23 cellular contexts compared by ENCODE assay signal in the genomic region with DNA sequence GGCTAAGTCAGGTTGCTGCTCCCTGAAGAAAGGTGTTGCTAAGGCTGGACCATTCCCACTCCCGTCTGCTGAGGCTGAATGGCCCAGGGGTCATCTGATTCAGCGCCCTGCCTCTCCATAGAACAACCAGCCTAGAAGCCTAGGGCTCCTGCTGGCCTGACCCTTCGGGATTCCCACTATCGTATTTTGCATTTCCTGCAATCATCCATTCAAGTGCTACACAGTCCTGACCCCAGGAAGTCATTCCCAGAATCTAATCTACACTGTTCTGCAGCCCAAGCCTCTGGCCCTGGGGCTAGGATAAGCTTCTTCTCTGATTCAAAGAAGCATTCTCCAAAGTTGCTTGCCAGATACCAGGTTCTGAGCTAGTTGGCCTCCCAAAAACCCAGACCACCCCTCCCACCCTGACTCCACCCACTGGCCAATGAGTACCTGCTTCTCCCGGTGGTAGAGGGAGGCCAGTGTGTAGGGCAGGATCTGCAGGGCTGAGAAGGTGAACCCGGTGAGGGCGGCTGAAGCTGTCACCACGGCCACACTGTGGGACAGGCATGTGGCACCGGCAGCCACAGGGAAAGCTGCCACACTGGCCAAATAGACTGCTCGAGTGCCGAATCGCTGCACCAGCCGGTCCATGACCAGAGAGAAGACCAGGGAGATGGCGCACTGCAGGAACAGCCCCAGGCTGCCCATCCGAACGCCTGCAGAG. TPM values are rescaled to one million over a fixed set of nuclear protein-coding genes. Genes with fewer than 3 reads are reported as not detected.
DNase-seq lines count a peak whose midpoint lies in the region; ATAC-seq, FAIRE-seq and TF ChIP-seq lines count a peak whose summit lies in the region.
"Had no signal": no experiment of that assay in that cellular context is flagged by ENCODE, and none has a peak within 500 bp of the region (broad histone marks: within the 10 kb centered on the region; RNA-seq: fewer than 3 reads in every experiment).

No MANE protein-coding gene starts in this region.

- peaks cover 12 to 81% (median 50%) of the 10 kb centered on the region in 4 donors for H3K4me1 ChIP-seq in liver (ENCODE audit: control insufficient read depth in 4 of 4, insufficient read depth in 4 of 4, low read length in 3 of 4)
- H3K4me1 ChIP-seq in HepG2 (ENCODE audit: insufficient read depth, low read length), result peaks cover 31% of the 10 kb centered on the region
- H3K4me1 ChIP-seq in mucosa of stomach (ENCODE audit: control insufficient read depth, insufficient read depth, low read length), result peaks cover 79% of the 10 kb centered on the region

- H3K9me3 Mint-ChIP-seq in activated B cell treated with CpG ODN at 0.5 μM for 24 hours, result no peaks in the 10 kb centered on the region
- H3K9me3 Mint-ChIP-seq in activated CD4-positive, alpha-beta T cell treated with anti-CD3 and anti-CD28 coated beads, Interleukin-2, amount 10 ng/mL, durations not matched to agents 24 days and 14 days, result no peaks in the 10 kb centered on the region
- H3K9me3 Mint-ChIP-seq in activated CD4-positive, alpha-beta T cell treated with anti-CD3 and anti-CD28 coated beads, Interleukin-2, amount 10 ng/mL, durations not matched to agents 7 days and 5 days, result no peaks in the 10 kb centered on the region
- H3K9me3 Mint-ChIP-seq in activated CD4-positive, alpha-beta memory T cell treated with anti-CD3 and anti-CD28 coated beads for 36 hours, result no peaks in the 10 kb centered on the region
- H3K9me3 Mint-ChIP-seq: stimulated activated naive CD8-positive, alpha-beta T cell treated with anti-CD3 and anti-CD28 coated beads, Interleukin-15, amount 100 ng/mL, for 72 hours; T-helper 2 cell treated with Interferon-gamma antibody and Interleukin-4, amounts not matched to agents 5 μg/mL and 100 μg/mL, for 36 hours had no signal

- no peak for FAIRE-seq in HepG2 (lab: Jason Lieb, UNC)
- FAIRE-seq: HTR-8/SVneo had no signal

- TF ChIP-seq EP300 in HepG2 (IDR thresholded peaks at IDR 0.05; ENCODE audit: low read depth in 2 of 2, low read length in 2 of 2) (no peak), HepG2 (CRISPR knock-in tag; IDR thresholded peaks at IDR 0.05; ENCODE audit: borderline replicate concordance) (no peak)

- in situ Hi-C loops in HepG2 (cut with HindIII; ENCODE audit: extremely low pct_ligation_motif_present, low pct_unique_long_range_greater_than_20kb), result no loop called here

- DNase-seq in HepG2 (ENCODE audit: low spot score) (no peak), activated B cell treated with CpG ODN at 0.5 μM for 24 hours (no peak), left cardiac atrium (no peak)
- DNase-seq in activated CD4-positive, alpha-beta T cell treated with anti-CD3 and anti-CD28 coated beads, Interleukin-2, amount 10 ng/mL, durations not matched to agents 24 days and 14 days, result no peak
- no peak for DNase-seq in activated CD4-positive, alpha-beta T cell treated with anti-CD3 and anti-CD28 coated beads, Interleukin-2, amount 10 ng/mL, durations not matched to agents 7 days and 5 days
- DNase-seq in activated CD4-positive, alpha-beta memory T cell treated with anti-CD3 and anti-CD28 coated beads for 36 hours, result no peak
- DNase-seq: activated CD8-positive, alpha-beta T cell treated with anti-CD3 and anti-CD28 coated beads, Interleukin-2, amount 10 ng/mL, durations not matched to agents 7 days and 5 days; activated T-cell treated with anti-CD3 and anti-CD28 coated beads for 4 hours; body of pancreas; effector CD8-positive, alpha-beta T cell; foreskin keratinocyte; immature natural killer cell; Kasumi-1; left lung; mucosa of descending colon; NCI-H748 treated with DMSO at 0.1 percent for 48 hours; sigmoid colon; stimulated activated CD4-positive, alpha-beta T cell treated with anti-CD3 and anti-CD28 coated beads, Interleukin-15, amount 100 ng/mL, for 24 hours; stimulated activated naive CD8-positive, alpha-beta T cell treated with anti-CD3 and anti-CD28 coated beads, Interleukin-15, amount 100 ng/mL, for 72 hours had no signal

- H3K4me3 ChIP-seq in liver (ENCODE audit: low read depth in 1 of 3, low read length in 3 of 3) (no peak overlapping the region), HepG2 (replicated peaks in 1 of 3; ENCODE audit: insufficient read depth in 1 of 3, low read depth in 2 of 3, low read length in 3 of 3) (no peak overlapping the region), mucosa of stomach (ENCODE audit: low read length) (peak overlapping the region; percentile 23)
- H3K4me3 ChIP-seq: body of pancreas, left lung, mucosa of descending colon, sigmoid colon had no signal

- 75% methylated on average over 16 of the region's 16 CpGs for WGBS in liver
- WGBS in HepG2 (ENCODE audit: low lambda C conversion rate), result 95% methylated on average over 11 of the region's 16 CpGs

- BruUV-seq in HepG2 (replicated peaks; lab: Mats Ljungman, UMichigan), result no TSS peak

- TF ChIP-seq POLR2A in HepG2 (IDR thresholded peaks at IDR 0.05; ENCODE audit: insufficient read depth in 1 of 2, low read depth in 2 of 2, low read length in 2 of 2), result no peak

- POLR2A ChIA-PET in HepG2 (lab: Yijun Ruan, JAX), result no interaction called here
- POLR2A ChIA-PET in activated B cell treated with CpG ODN at 0.5 μM for 24 hours (lab: Charles Lee), result interaction anchor here (0.5 to 4.7 kb wide), 3 partner anchors 50 to 113 kb away, joined by 3 to 46 read pairs (median 3); no protein-coding TSS in a partner anchor
- POLR2A ChIA-PET in activated CD4-positive, alpha-beta T cell treated with anti-CD3 and anti-CD28 coated beads, Interleukin-2, amount 10 ng/mL, durations not matched to agents 7 days and 5 days (lab: Charles Lee), result no interaction called here
- POLR2A ChIA-PET in activated CD4-positive, alpha-beta memory T cell treated with anti-CD3 and anti-CD28 coated beads for 36 hours (lab: Charles Lee), result no interaction called here

- H3K4me1 Mint-ChIP-seq in activated B cell treated with CpG ODN at 0.5 μM for 24 hours, result peaks cover 45% of the 10 kb centered on the region
- peaks cover 4% of the 10 kb centered on the region for H3K4me1 Mint-ChIP-seq in activated CD4-positive, alpha-beta T cell treated with anti-CD3 and anti-CD28 coated beads, Interleukin-2, amount 10 ng/mL, durations not matched to agents 24 days and 14 days
- H3K4me1 Mint-ChIP-seq in activated CD4-positive, alpha-beta T cell treated with anti-CD3 and anti-CD28 coated beads, Interleukin-2, amount 10 ng/mL, durations not matched to agents 7 days and 5 days, result peaks cover 2% of the 10 kb centered on the region
- H3K4me1 Mint-ChIP-seq in activated CD4-positive, alpha-beta memory T cell treated with anti-CD3 and anti-CD28 coated beads for 36 hours (ENCODE audit: low read depth), result no peaks in the 10 kb centered on the region
- H3K4me1 Mint-ChIP-seq: immature natural killer cell had no signal

- CTCF ChIA-PET in HepG2 (lab: Yijun Ruan, JAX; ENCODE audit: low intra/inter-chr PET ratio, low total read pairs) (interaction anchor here (4.9 kb wide), 1 partner anchor 50 kb away, joined by 83 read pairs; no protein-coding TSS in a partner anchor), activated B cell treated with CpG ODN at 0.5 μM for 24 hours (lab: Charles Lee) (interaction anchor here (0.8 to 18.8 kb wide), 5 partner anchors 46 to 317 kb away, joined by 3 to 628 read pairs (median 160); no protein-coding TSS in a partner anchor)
- CTCF ChIA-PET in activated CD4-positive, alpha-beta T cell treated with anti-CD3 and anti-CD28 coated beads, Interleukin-2, amount 10 ng/mL, durations not matched to agents 7 days and 5 days (lab: Charles Lee), result interaction anchor here (0.5 to 10.2 kb wide), 5 partner anchors 8 to 256 kb away, joined by 3 to 185 read pairs (median 4); no protein-coding TSS in a partner anchor
- CTCF ChIA-PET in activated CD4-positive, alpha-beta memory T cell treated with anti-CD3 and anti-CD28 coated beads for 36 hours (lab: Charles Lee), result interaction anchor here (1.0 to 9.7 kb wide), 5 partner anchors 16 to 317 kb away, joined by 3 to 631 read pairs (median 124); a partner anchor contains a TSS

- H3K4me3 Mint-ChIP-seq in activated B cell treated with CpG ODN at 0.5 μM for 24 hours, result no peak overlapping the region
- no peak overlapping the region for H3K4me3 Mint-ChIP-seq in activated CD4-positive, alpha-beta T cell treated with anti-CD3 and anti-CD28 coated beads, Interleukin-2, amount 10 ng/mL, durations not matched to agents 24 days and 14 days
- H3K4me3 Mint-ChIP-seq in activated CD4-positive, alpha-beta T cell treated with anti-CD3 and anti-CD28 coated beads, Interleukin-2, amount 10 ng/mL, durations not matched to agents 7 days and 5 days, result no peak overlapping the region
- no peak overlapping the region for H3K4me3 Mint-ChIP-seq in activated CD4-positive, alpha-beta memory T cell treated with anti-CD3 and anti-CD28 coated beads for 36 hours
- H3K4me3 Mint-ChIP-seq: activated CD8-positive, alpha-beta T cell treated with anti-CD3 and anti-CD28 coated beads, Interleukin-2, amount 10 ng/mL, durations not matched to agents 7 days and 5 days; immature natural killer cell; stimulated activated naive CD8-positive, alpha-beta T cell treated with anti-CD3 and anti-CD28 coated beads, Interleukin-15, amount 100 ng/mL, for 72 hours; T-helper 2 cell treated with Interferon-gamma antibody and Interleukin-4, amounts not matched to agents 5 μg/mL and 100 μg/mL, for 36 hours had no signal

- H3K27ac ChIP-seq in liver (ENCODE audit: low read depth in 1 of 2, low read length in 2 of 2) (peak overlapping the region; percentile 23 to 86), HepG2 (ENCODE audit: extremely low read length, insufficient read depth, low read length) (no peak overlapping the region)
- H3K27ac ChIP-seq: body of pancreas, foreskin keratinocyte, left lung, sigmoid colon had no signal

- H3K9ac ChIP-seq in liver (ENCODE audit: low read depth in 1 of 2, low read length in 2 of 2), result no peak overlapping the region
- no peak overlapping the region for H3K9ac ChIP-seq in HepG2 (ENCODE audit: insufficient read depth, low read depth, low read length)
- H3K9ac ChIP-seq in mucosa of stomach (ENCODE audit: low read length), result peak overlapping the region; percentile 69

- H3K36me3 Mint-ChIP-seq in activated B cell treated with CpG ODN at 0.5 μM for 24 hours (ENCODE audit: low read depth), result peaks cover 11% of the 10 kb centered on the region
- no peaks in the 10 kb centered on the region for H3K36me3 Mint-ChIP-seq in activated CD4-positive, alpha-beta T cell treated with anti-CD3 and anti-CD28 coated beads, Interleukin-2, amount 10 ng/mL, durations not matched to agents 24 days and 14 days (ENCODE audit: low read depth)
- H3K36me3 Mint-ChIP-seq in activated CD4-positive, alpha-beta T cell treated with anti-CD3 and anti-CD28 coated beads, Interleukin-2, amount 10 ng/mL, durations not matched to agents 7 days and 5 days (ENCODE audit: low read depth), result no peaks in the 10 kb centered on the region
- no peaks in the 10 kb centered on the region for H3K36me3 Mint-ChIP-seq in activated CD4-positive, alpha-beta memory T cell treated with anti-CD3 and anti-CD28 coated beads for 36 hours
- H3K36me3 Mint-ChIP-seq: immature natural killer cell had no signal

- no peaks in the 10 kb centered on the region for H3K9me3 ChIP-seq in liver (ENCODE audit: control insufficient read depth in 4 of 4, low read length in 3 of 4)
- no peaks in the 10 kb centered on the region for H3K9me3 ChIP-seq in HepG2 (ENCODE audit: low read length)
- H3K9me3 ChIP-seq in mucosa of stomach (ENCODE audit: control insufficient read depth, low read length), result no peaks in the 10 kb centered on the region
- H3K9me3 ChIP-seq: body of pancreas, left lung, mucosa of descending colon, sigmoid colon had no signal

- intact Hi-C loops in HepG2 (cut with micrococcal nuclease; ENCODE audit: unreplicated experiment) (no loop called here), activated B cell treated with CpG ODN at 0.5 μM for 24 hours (cut with micrococcal nuclease) (loop anchor here (10.0 kb wide), 1 partner anchor 1163 kb away; no protein-coding TSS in a partner anchor), left cardiac atrium (cut with DNase I) (loop anchor here (5.0 to 10.0 kb wide), 4 partner anchors 53 to 443 kb away; no protein-coding TSS in a partner anchor)
- intact Hi-C loops in activated CD4-positive, alpha-beta T cell treated with anti-CD3 and anti-CD28 coated beads, Interleukin-2, amount 10 ng/mL, durations not matched to agents 24 days and 14 days (cut with micrococcal nuclease), result no loop called here
- intact Hi-C loops in activated CD4-positive, alpha-beta memory T cell treated with anti-CD3 and anti-CD28 coated beads for 36 hours (cut with micrococcal nuclease), result no loop called here

- no peak overlapping the region for H3K4me2 ChIP-seq in HepG2 (ENCODE audit: low read depth, low read length)

- TF ChIP-seq CTCF in liver (IDR thresholded peaks at IDR 0.05; ENCODE audit: low read depth, low read length, missing input control) (no peak), HepG2 (CRISPR knock-in tag; IDR thresholded peaks at IDR 0.05) (no peak), activated B cell treated with CpG ODN at 0.5 μM for 24 hours (IDR thresholded peaks at IDR 0.05) (no peak)

- peaks cover 0 to 8% (median 4%) of the 10 kb centered on the region in 4 donors for H3K36me3 ChIP-seq in liver (ENCODE audit: control insufficient read depth in 4 of 4, insufficient read depth in 3 of 4, low read depth in 1 of 4, low read length in 3 of 4)
- peaks cover 0 to 1% of the 10 kb centered on the region in 2 experiments; a peak in 1 of 5 replicates for H3K36me3 ChIP-seq in HepG2 (replicated peaks in 1 of 2; ENCODE audit: control insufficient read depth in 1 of 2, insufficient read depth in 2 of 2, low read length in 2 of 2)
- H3K36me3 ChIP-seq in mucosa of stomach (ENCODE audit: control insufficient read depth, insufficient read depth, low read length), result peaks cover 13% of the 10 kb centered on the region
- H3K36me3 ChIP-seq: left lung, sigmoid colon had no signal

- no peaks in the 10 kb centered on the region for H3K27me3 ChIP-seq in liver (ENCODE audit: control insufficient read depth in 4 of 4, insufficient read depth in 4 of 4, low read length in 3 of 4)
- H3K27me3 ChIP-seq in HepG2 (ENCODE audit: control insufficient read depth in 1 of 2, insufficient read depth in 2 of 2, low read length in 2 of 2), result no peaks in the 10 kb centered on the region
- no peaks in the 10 kb centered on the region for H3K27me3 ChIP-seq in mucosa of stomach (ENCODE audit: control insufficient read depth, insufficient read depth, low read length)
- H3K27me3 ChIP-seq: body of pancreas, foreskin keratinocyte, left lung, sigmoid colon had no signal

- TF ChIP-seq RAD21 in liver (IDR thresholded peaks at IDR 0.05) (no peak), HepG2 (CRISPR knock-in tag; IDR thresholded peaks at IDR 0.05) (no peak)

- ATAC-seq in HepG2 (no peak), activated B cell treated with CpG ODN at 0.5 μM for 24 hours (ENCODE audit: low read depth) (no peak), left cardiac atrium (no peak)
- ATAC-seq: activated CD8-positive, alpha-beta T cell treated with anti-CD3 and anti-CD28 coated beads, Interleukin-2, amount 10 ng/mL, durations not matched to agents 7 days and 5 days; body of pancreas; foreskin keratinocyte; left lung; mucosa of descending colon; stimulated activated naive CD8-positive, alpha-beta T cell treated with anti-CD3 and anti-CD28 coated beads, Interleukin-15, amount 100 ng/mL, for 72 hours had no signal

- H3K79me2 ChIP-seq in HepG2 (ENCODE audit: insufficient read depth, low read length), result no peaks in the 10 kb centered on the region

- H2AFZ ChIP-seq in HepG2 (ENCODE audit: low read length), result no peak overlapping the region

- no peaks in the 10 kb centered on the region for H4K20me1 ChIP-seq in HepG2 (ENCODE audit: insufficient read depth, low read length)

- no peaks in the 10 kb centered on the region for H3K27me3 Mint-ChIP-seq in activated B cell treated with CpG ODN at 0.5 μM for 24 hours
- H3K27me3 Mint-ChIP-seq in activated CD4-positive, alpha-beta T cell treated with anti-CD3 and anti-CD28 coated beads, Interleukin-2, amount 10 ng/mL, durations not matched to agents 24 days and 14 days, result peaks cover 10% of the 10 kb centered on the region
- H3K27me3 Mint-ChIP-seq in activated CD4-positive, alpha-beta T cell treated with anti-CD3 and anti-CD28 coated beads, Interleukin-2, amount 10 ng/mL, durations not matched to agents 7 days and 5 days, result peaks cover 4% of the 10 kb centered on the region
- H3K27me3 Mint-ChIP-seq in activated CD4-positive, alpha-beta memory T cell treated with anti-CD3 and anti-CD28 coated beads for 36 hours, result peaks cover 2% of the 10 kb centered on the region

- H3K27ac Mint-ChIP-seq in activated B cell treated with CpG ODN at 0.5 μM for 24 hours, result peak overlapping the region; percentile 18
- no peak overlapping the region for H3K27ac Mint-ChIP-seq in activated CD4-positive, alpha-beta T cell treated with anti-CD3 and anti-CD28 coated beads, Interleukin-2, amount 10 ng/mL, durations not matched to agents 24 days and 14 days
- no peak overlapping the region for H3K27ac Mint-ChIP-seq in activated CD4-positive, alpha-beta T cell treated with anti-CD3 and anti-CD28 coated beads, Interleukin-2, amount 10 ng/mL, durations not matched to agents 7 days and 5 days
- H3K27ac Mint-ChIP-seq in activated CD4-positive, alpha-beta memory T cell treated with anti-CD3 and anti-CD28 coated beads for 36 hours, result no peak overlapping the region
- H3K27ac Mint-ChIP-seq: activated CD8-positive, alpha-beta T cell treated with anti-CD3 and anti-CD28 coated beads, Interleukin-2, amount 10 ng/mL, durations not matched to agents 7 days and 5 days; immature natural killer cell; T-helper 2 cell treated with Interferon-gamma antibody and Interleukin-4, amounts not matched to agents 5 μg/mL and 100 μg/mL, for 36 hours had no signal

RNA-seq across cellular contexts. Expression of a gene that starts 18.7 kb away (rescaled TPM):
- total RNA-seq in liver (1 to 10 TPM; 5.9 to 9.9 TPM), HepG2 (2016; rRNA removed; fragmentation: Illumina TruSeq; extraction: Trizol) (1.9 and 3.4 TPM in 2 replicates), activated B cell treated with CpG ODN at 0.5 μM for 24 hours (6.9 and 7.4 TPM in 2 replicates), left cardiac atrium (1 to 10 TPM; 1.3 to 3.3 TPM)
- polyA plus RNA-seq in liver (1 to 10 TPM; 5.3 to 5.6 TPM), HepG2 (2011; rRNA removed) (4.1 and 7.3 TPM in 2 replicates)
- total RNA-seq in HepG2 (2016; cell fraction: cytosol; rRNA removed; fragmentation: Illumina TruSeq; extraction: Trizol; ENCODE audit: low read depth), result 0.97 and 1.2 TPM in 2 replicates
- total RNA-seq in HepG2 (2016; cell fraction: insoluble cytoplasmic fraction; rRNA removed; fragmentation: Illumina TruSeq; extraction: Trizol), result 1.8 and 4.0 TPM in 2 replicates
- total RNA-seq in HepG2 (2016; cell fraction: membrane; rRNA removed; fragmentation: Illumina TruSeq; extraction: Trizol), result 2.7 and 3.3 TPM in 2 replicates
- total RNA-seq in HepG2 (2016; cell fraction: nucleus; rRNA removed; fragmentation: Illumina TruSeq; extraction: Trizol), result 2.3 and 3.7 TPM in 2 replicates
- polyA plus RNA-seq in HepG2 (2011; cell fraction: cytosol; rRNA removed), result 4.4 TPM in 2 replicates
- polyA plus RNA-seq in HepG2 (2011; cell fraction: nucleus; rRNA removed), result 7.3 and 8.6 TPM in 2 replicates
- polyA plus RNA-seq in HepG2 (2012), result 4.0 and 4.7 TPM in 2 replicates
- 0.65 and 0.73 TPM in 2 replicates for polyA plus RNA-seq in HepG2 (2016; cell fraction: cytosol; fragmentation: Illumina TruSeq; extraction: Trizol; ENCODE audit: low read depth)
- 2.0 and 2.1 TPM in 2 replicates for polyA plus RNA-seq in HepG2 (2016; cell fraction: insoluble cytoplasmic fraction; fragmentation: Illumina TruSeq; extraction: Trizol; ENCODE audit: low read depth)
- 2.1 TPM in 2 replicates for polyA plus RNA-seq in HepG2 (2016; cell fraction: membrane; fragmentation: Illumina TruSeq; extraction: Trizol; ENCODE audit: low read depth)
- 5.1 and 6.0 TPM in 2 replicates for polyA plus RNA-seq in HepG2 (2016; cell fraction: nucleus; fragmentation: Illumina TruSeq; extraction: Trizol; ENCODE audit: insufficient read depth, low read depth)
- polyA minus RNA-seq in HepG2 (2011; rRNA and poly(A)+ RNA removed; ENCODE audit: low replicate concordance), result 1.8 and 9.9 TPM in 2 replicates
- 3.3 and 3.4 TPM in 2 replicates for polyA minus RNA-seq in HepG2 (2011; cell fraction: cytosol; rRNA and poly(A)+ RNA removed)
- polyA minus RNA-seq in HepG2 (2011; cell fraction: nucleus; rRNA and poly(A)+ RNA removed), result 2.5 and 2.7 TPM in 2 replicates
- total RNA-seq in activated CD4-positive, alpha-beta T cell treated with anti-CD3 and anti-CD28 coated beads, Interleukin-2, amount 10 ng/mL, durations not matched to agents 24 days and 14 days, result 1.0 and 1.1 TPM in 2 replicates
- under 1 TPM in 1 of 2 experiments, not detected in 1; 0.08 TPM for total RNA-seq in activated CD4-positive, alpha-beta T cell treated with anti-CD3 and anti-CD28 coated beads, Interleukin-2, amount 10 ng/mL, durations not matched to agents 7 days and 5 days
- total RNA-seq in activated CD4-positive, alpha-beta memory T cell treated with anti-CD3 and anti-CD28 coated beads for 36 hours, result under 1 TPM; 0.55 to 0.56 TPM
- polyA plus RNA-seq: immature natural killer cell had no signal

RNA-seq across cellular contexts. Expression of a gene that starts 29.8 kb away (rescaled TPM):
- 10 to 100 TPM in 1 of 2 donors, 1 to 10 TPM in 1; 9.2 to 20.2 TPM for total RNA-seq in liver
- polyA plus RNA-seq in liver, result 1 to 10 TPM; 3.5 to 4.7 TPM
- total RNA-seq in HepG2 (2016; rRNA removed; fragmentation: Illumina TruSeq; extraction: Trizol), result 13.1 and 15.0 TPM in 2 replicates
- 17.4 and 18.2 TPM in 2 replicates for total RNA-seq in HepG2 (2016; cell fraction: cytosol; rRNA removed; fragmentation: Illumina TruSeq; extraction: Trizol; ENCODE audit: low read depth)
- total RNA-seq in HepG2 (2016; cell fraction: insoluble cytoplasmic fraction; rRNA removed; fragmentation: Illumina TruSeq; extraction: Trizol), result 12.5 and 14.4 TPM in 2 replicates
- 27.6 and 35.3 TPM in 2 replicates for total RNA-seq in HepG2 (2016; cell fraction: membrane; rRNA removed; fragmentation: Illumina TruSeq; extraction: Trizol)
- 14.7 and 15.8 TPM in 2 replicates for total RNA-seq in HepG2 (2016; cell fraction: nucleus; rRNA removed; fragmentation: Illumina TruSeq; extraction: Trizol)
- polyA plus RNA-seq in HepG2 (2011; rRNA removed), result 6.8 and 8.3 TPM in 2 replicates
- 2.3 and 3.5 TPM in 2 replicates for polyA plus RNA-seq in HepG2 (2011; cell fraction: cytosol; rRNA removed)
- polyA plus RNA-seq in HepG2 (2011; cell fraction: nucleus; rRNA removed), result 11.0 and 12.1 TPM in 2 replicates
- polyA plus RNA-seq in HepG2 (2012), result 9.9 and 11.2 TPM in 2 replicates
- 9.0 and 9.8 TPM in 2 replicates for polyA plus RNA-seq in HepG2 (2016; cell fraction: cytosol; fragmentation: Illumina TruSeq; extraction: Trizol; ENCODE audit: low read depth)
- 12.2 TPM in 2 replicates for polyA plus RNA-seq in HepG2 (2016; cell fraction: insoluble cytoplasmic fraction; fragmentation: Illumina TruSeq; extraction: Trizol; ENCODE audit: low read depth)
- polyA plus RNA-seq in HepG2 (2016; cell fraction: membrane; fragmentation: Illumina TruSeq; extraction: Trizol; ENCODE audit: low read depth), result 15.0 TPM in 2 replicates
- polyA plus RNA-seq in HepG2 (2016; cell fraction: nucleus; fragmentation: Illumina TruSeq; extraction: Trizol; ENCODE audit: insufficient read depth, low read depth), result 20.1 and 20.3 TPM in 2 replicates
- 12.0 and 30.8 TPM in 2 replicates for polyA minus RNA-seq in HepG2 (2011; rRNA and poly(A)+ RNA removed; ENCODE audit: low replicate concordance)
- 11.9 and 12.8 TPM in 2 replicates for polyA minus RNA-seq in HepG2 (2011; cell fraction: cytosol; rRNA and poly(A)+ RNA removed)
- polyA minus RNA-seq in HepG2 (2011; cell fraction: nucleus; rRNA and poly(A)+ RNA removed), result 21.0 and 22.3 TPM in 2 replicates
- 130 and 141 TPM in 2 replicates for total RNA-seq in activated B cell treated with CpG ODN at 0.5 μM for 24 hours
- total RNA-seq in activated CD4-positive, alpha-beta T cell treated with anti-CD3 and anti-CD28 coated beads, Interleukin-2, amount 10 ng/mL, durations not matched to agents 24 days and 14 days, result 81.8 and 83.1 TPM in 2 replicates
- total RNA-seq in left cardiac atrium, result 10 to 100 TPM; 36.3 to 39.1 TPM
- total RNA-seq in activated CD4-positive, alpha-beta T cell treated with anti-CD3 and anti-CD28 coated beads, Interleukin-2, amount 10 ng/mL, durations not matched to agents 7 days and 5 days, result 100 to 1,000 TPM in 1 of 2 experiments, 10 to 100 TPM in 1; 99.4 to 103 TPM
- total RNA-seq in activated CD4-positive, alpha-beta memory T cell treated with anti-CD3 and anti-CD28 coated beads for 36 hours, result 10 to 100 TPM; 60.7 to 65.8 TPM

Comparison
In these comparisons a context has a peak if more than half of its experiments do, and no peak if none do; other contexts are left out.
1. intact Hi-C loops: an anchor here in activated B cell treated with CpG ODN at 0.5 μM for 24 hours (10.0 kb wide) and left cardiac atrium (5.0 to 10.0 kb wide); none called in HepG2, activated CD4-positive, alpha-beta T cell treated with anti-CD3 and anti-CD28 coated beads, Interleukin-2, amount 10 ng/mL, durations not matched to agents 24 days and 14 days and activated CD4-positive, alpha-beta memory T cell treated with anti-CD3 and anti-CD28 coated beads for 36 hours.